In the genomic region with DNA sequence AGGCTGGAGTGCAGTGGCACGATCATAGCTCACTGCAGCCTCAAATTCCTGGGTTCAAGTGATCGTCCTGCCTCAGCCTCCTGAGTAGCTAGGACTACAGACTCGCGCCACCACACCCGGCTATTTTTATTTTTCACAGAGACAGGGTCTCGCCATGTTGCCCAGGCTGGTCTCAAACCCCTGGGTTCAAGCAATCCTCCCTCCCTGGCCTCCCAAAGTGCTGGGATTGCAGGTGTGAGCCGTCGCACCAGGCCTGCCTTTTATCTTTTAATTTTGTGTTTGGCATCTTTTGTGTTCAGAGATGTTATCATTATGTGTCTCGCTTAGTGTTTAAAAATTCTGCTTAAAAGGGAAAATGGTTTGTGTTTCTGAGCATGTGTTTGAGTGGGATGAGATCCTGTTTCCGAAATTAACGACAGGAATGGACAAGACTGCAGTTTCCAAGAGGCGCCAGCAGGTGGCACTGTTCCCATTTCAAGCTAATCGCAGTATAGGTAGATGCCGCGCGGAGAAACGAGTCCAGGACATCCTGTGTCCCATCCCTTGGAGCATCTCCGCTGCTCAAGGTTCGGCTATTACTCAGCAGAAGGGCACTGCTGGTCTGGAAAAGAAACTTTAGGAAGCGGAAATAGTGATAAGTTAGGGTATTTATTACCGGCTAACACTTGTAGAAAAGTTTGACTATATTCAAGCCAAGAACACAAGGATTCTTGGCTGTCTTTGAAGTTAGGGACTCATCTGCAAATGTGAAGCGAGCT, we compare ENCODE assay signal across 8 cellular contexts. TPM values are rescaled to one million over a fixed set of nuclear protein-coding genes. Genes with fewer than 3 reads are reported as not detected.
DNase-seq lines count a peak whose midpoint lies in the region; ATAC-seq and TF ChIP-seq lines count a peak whose summit lies in the region.

No MANE protein-coding gene starts in this region.

- no peaks in the 10 kb centered on the region for H3K36me3 Mint-ChIP-seq in T-helper 2 cell treated with Interferon-gamma antibody and Interleukin-4, amounts not matched to agents 5 μg/mL and 100 μg/mL, for 36 hours (ENCODE audit: low read depth)

- no peaks in the 10 kb centered on the region for H3K4me1 ChIP-seq in ascending aorta

- H3K27me3 ChIP-seq in ascending aorta: no peaks in the 10 kb centered on the region

- in situ Hi-C loops in GM13976 (cut with MboI; ENCODE audit: low sequenced_read_pairs, unreplicated experiment): no loop called here

- peaks cover 13% of the 10 kb centered on the region for H3K27me3 Mint-ChIP-seq in T-helper 2 cell treated with Interferon-gamma antibody and Interleukin-4, amounts not matched to agents 5 μg/mL and 100 μg/mL, for 36 hours (ENCODE audit: low read depth)

- H3K27ac Mint-ChIP-seq in T-helper 2 cell treated with Interferon-gamma antibody and Interleukin-4, amounts not matched to agents 5 μg/mL and 100 μg/mL, for 36 hours: no peak overlapping the region

- H3K4me3 ChIP-seq in ascending aorta (peak overlapping the region in 1 of 2 donors; percentile 9), skeletal muscle cell (ENCODE audit: low read depth, low read length) (no peak overlapping the region)

- no peaks in the 10 kb centered on the region for H3K9me3 ChIP-seq in ascending aorta

- H3K36me3 ChIP-seq in ascending aorta: no peaks in the 10 kb centered on the region

- intact Hi-C loops in ascending aorta (cut with DNase I): loop anchor here (1.0 to 10.0 kb wide), 4 partner anchors 54 to 454 kb away; no protein-coding TSS in a partner anchor

- no peak overlapping the region for H3K4me3 Mint-ChIP-seq in T-helper 2 cell treated with Interferon-gamma antibody and Interleukin-4, amounts not matched to agents 5 μg/mL and 100 μg/mL, for 36 hours

- peaks cover 3% of the 10 kb centered on the region for H3K4me1 Mint-ChIP-seq in T-helper 2 cell treated with Interferon-gamma antibody and Interleukin-4, amounts not matched to agents 5 μg/mL and 100 μg/mL, for 36 hours (ENCODE audit: low read depth)

- H3K9me3 Mint-ChIP-seq in T-helper 2 cell treated with Interferon-gamma antibody and Interleukin-4, amounts not matched to agents 5 μg/mL and 100 μg/mL, for 36 hours: no peaks in the 10 kb centered on the region

- peak; percentile 76 for DNase-seq in GM13976 (ENCODE audit: low spot score)
- peak; percentile 69 for DNase-seq in NCI-H146 treated with DMSO at 0.1 percent for 48 hours (lab: John Stamatoyannopoulos, UW; ENCODE audit: unreplicated experiment)
- DNase-seq in T-helper 2 cell treated with Interferon-gamma antibody and Interleukin-4, amounts not matched to agents 5 μg/mL and 100 μg/mL, for 36 hours (ENCODE audit: low spot score): peak; percentile 56
- peak; percentile 26 to 93 for DNase-seq in ascending aorta (ENCODE audit: low spot score in 2 of 2)
- peak; percentile 65 for DNase-seq in hepatic stellate cell (ENCODE audit: low spot score)
- DNase-seq in skeletal muscle cell (ENCODE audit: low read depth): peak; percentile 26

- TF ChIP-seq CTCF in GM13976 (IDR thresholded peaks at IDR 0.05; ENCODE audit: borderline replicate concordance, control extremely low read depth, extremely low read depth, insufficient read depth, missing control alignments) (peak; percentile 87), ascending aorta (IDR thresholded peaks at IDR 0.05) (peak; percentile 83 to 91 (median 89))

- no peak overlapping the region for H3K27ac ChIP-seq in ascending aorta

- ATAC-seq in HG02840 (IDR thresholded peaks at IDR 0.05; ENCODE audit: low FRiP score, unreplicated experiment) (peak; percentile 83), HG03469 (IDR thresholded peaks at IDR 0.05; ENCODE audit: unreplicated experiment) (no peak)

RNA-seq across cellular contexts. Expression of gene ST7, which starts 23.0 kb away (rescaled TPM):
- total RNA-seq in ascending aorta: 19.2 TPM

Comparison
In these comparisons a context has a peak if more than half of its experiments do, and no peak if none do; other contexts are left out.
1. DNase-seq: peak in every context shown above with its lines; median percentile 76 in GM13976; 69 in NCI-H146 treated with DMSO at 0.1 percent for 48 hours; 65 in hepatic stellate cell; 60 in ascending aorta; 56 in T-helper 2 cell treated with Interferon-gamma antibody and Interleukin-4, amounts not matched to agents 5 μg/mL and 100 μg/mL, for 36 hours; 26 in skeletal muscle cell.